ENCODE assay signal across 8 cellular contexts in genomic region chr18:3441290-3441689, GRCh38. TPM values are rescaled to one million over a fixed set of nuclear protein-coding genes. Genes with fewer than 3 reads are reported as not detected.
DNase-seq lines count a peak whose midpoint lies in the region; ATAC-seq, FAIRE-seq and TF ChIP-seq lines count a peak whose summit lies in the region.

No MANE protein-coding gene starts in this region.

- 17% methylated on average over 2 of the region's 2 CpGs for WGBS in K562 (ENCODE audit: insufficient coverage, low coverage, missing lambda C conversion rate)

- no peak overlapping the region for H3K4me2 ChIP-seq in K562 (ENCODE audit: insufficient read depth, low read length)

- TF ChIP-seq CTCF in BE2C (IDR thresholded peaks at IDR 0.05; ENCODE audit: low read depth, low read length) (peak; percentile 44), HL-60 (IDR thresholded peaks at IDR 0.05; ENCODE audit: insufficient read depth, low read length) (peak; percentile 4), K562 (IDR thresholded peaks at IDR 0.05 in 2 of 3, conservative IDR thresholded peaks at IDR 0.05 in 1 of 3; ENCODE audit: insufficient read depth in 2 of 3, low read depth in 1 of 3, low read length in 3 of 3) (peak; percentile 46 to 69 (median 64))

- no peaks in the 10 kb centered on the region for H3K27me3 ChIP-seq in BE2C
- H3K27me3 ChIP-seq in HL-60 (ENCODE audit: insufficient read depth, poor library complexity, severe bottlenecking) = no peaks in the 10 kb centered on the region
- H3K27me3 ChIP-seq in K562 (ENCODE audit: control insufficient read depth in 2 of 2, insufficient read depth in 2 of 2, low read length in 2 of 2) = no peaks in the 10 kb centered on the region

- H3K4me3 ChIP-seq in BE2C (ENCODE audit: low read depth, low read length) = no peak overlapping the region
- no peak overlapping the region for H3K4me3 ChIP-seq in HL-60 (replicated peaks; ENCODE audit: insufficient read depth, low read length)
- no peak overlapping the region for H3K4me3 ChIP-seq in K562

- 0 out of 3 replicates have a peak, but pooled peaks cover 2% of the 10 kb centered on the region for H3K79me2 ChIP-seq in K562 (ENCODE audit: control insufficient read depth, insufficient read depth, low read length)

- peak; percentile 61 for FAIRE-seq in K562 (lab: Jason Lieb, UNC)

- H3K4me1 ChIP-seq in BE2C (no peaks in the 10 kb centered on the region), K562 (replicated peaks in 1 of 2; ENCODE audit: control insufficient read depth in 2 of 2, insufficient read depth in 2 of 2, low read length in 2 of 2) (peaks cover 19 to 29% of the 10 kb centered on the region in 2 experiments)

- H3K9ac ChIP-seq in K562 (ENCODE audit: insufficient read depth in 1 of 2, low read depth in 2 of 2, low read length in 2 of 2) = no peak overlapping the region

- H3K36me3 ChIP-seq in BE2C (no peaks in the 10 kb centered on the region), K562 (ENCODE audit: control insufficient read depth, insufficient read depth, low read length) (no peaks in the 10 kb centered on the region)

- peak; percentile 70 to 80 for TF ChIP-seq RAD21 in K562 (CRISPR knock-in tag; conservative IDR thresholded peaks at IDR 0.05 in 1 of 2, IDR thresholded peaks at IDR 0.05 in 1 of 2)

- peak overlapping the region; percentile 71 for H2AFZ ChIP-seq in K562 (ENCODE audit: low read depth, low read length)

- TF ChIP-seq EP300 in K562 (IDR thresholded peaks at IDR 0.05; ENCODE audit: low read length) = no peak

- ATAC-seq in K562 (peak; percentile 75), left lobe of liver (peak; percentile 95)

- BruUV-seq in K562 (replicated peaks; lab: Mats Ljungman, UMichigan) = no TSS peak

- in situ Hi-C loops in K562 (cut with MboI) = no loop called here

- no peaks in the 10 kb centered on the region for H3K9me1 ChIP-seq in K562 (ENCODE audit: control insufficient read depth, insufficient read depth, low read length)

- CTCF ChIA-PET in K562 (lab: Yijun Ruan, JAX; ENCODE audit: low intra/inter-chr PET ratio) = interaction anchor here (0.8 to 1.2 kb wide), 3 partner anchors 14 to 225 kb away, joined by 3 to 4 read pairs (median 3); no protein-coding TSS in a partner anchor

- H3K9me3 ChIP-seq in BE2C = no peaks in the 10 kb centered on the region
- H3K9me3 ChIP-seq in K562 (replicated peaks; ENCODE audit: control insufficient read depth, insufficient read depth, low read depth, low read length) = no peaks in the 10 kb centered on the region

- POLR2A ChIA-PET in K562 (lab: Yijun Ruan, JAX) = interaction anchor here (0.8 to 1.1 kb wide), 2 partner anchors 10 to 32 kb away, joined by 3 to 4 read pairs; no protein-coding TSS in a partner anchor

- H3K27ac ChIP-seq in HL-60 (replicated peaks) = no peak overlapping the region
- no peak overlapping the region for H3K27ac ChIP-seq in K562 (ENCODE audit: extremely low read depth, low read depth, low read length)

- intact Hi-C loops in K562 (cut with micrococcal nuclease) = no loop called here

- no peak for TF ChIP-seq POLR2A in K562 (conservative IDR thresholded peaks at IDR 0.05)

- H4K20me1 ChIP-seq in K562 (replicated peaks; ENCODE audit: control insufficient read depth, insufficient read depth, low read length) = no peaks in the 10 kb centered on the region

- no peak for DNase-seq in BE2C
- peak in 1 of 2 experiments; percentile 31 for DNase-seq in HL-60 (ENCODE audit: low read depth in 1 of 2, low spot score in 1 of 2)
- DNase-seq in K562 (ENCODE audit: extremely low read depth in 1 of 4, low spot score in 3 of 4) = peak in 2 of 4 experiments; percentile 43 to 59
- peak; percentile 51 for DNase-seq in left lobe of liver (ENCODE audit: low spot score)
- no peak for DNase-seq in COLO668 (lab: John Stamatoyannopoulos, UW; ENCODE audit: unreplicated experiment)
- DNase-seq in HPDE6-E6E7 (ENCODE audit: extremely low spot score) = no peak
- no peak for DNase-seq in middle frontal gyrus (ENCODE audit: extremely low spot score, low spot score)
- no peak for DNase-seq in NOMO-1 (lab: John Stamatoyannopoulos, UW; ENCODE audit: unreplicated experiment in 2 of 2)

TF ChIP-seq in K562, 482 proteins besides CTCF, POLR2A, EP300 and RAD21 (continues in another document):
- peak in 1 of 3 experiments; percentile 52 for TF ChIP-seq YY1 (IDR thresholded peaks at IDR 0.05; ENCODE audit: borderline replicate concordance in 1 of 3, control insufficient read depth in 1 of 3, extremely low read depth in 1 of 3, insufficient read depth in 3 of 3, insufficient read length in 1 of 3, insufficient replicate concordance in 2 of 3, low read depth in 1 of 3, low read length in 2 of 3)
- TF ChIP-seq PBX2 (CRISPR knock-in tag; IDR thresholded peaks at IDR 0.05; ENCODE audit: low read depth) = no peak
- 0 out of 2 replicates have a peak, but pooled peaks have one; percentile 10 for TF ChIP-seq PBX2 (tag; conservative IDR thresholded peaks at IDR 0.05; ENCODE audit: low read depth)
- no peak for TF ChIP-seq BCL6 (CRISPR knock-in tag; IDR thresholded peaks at IDR 0.05)
- no peak for TF ChIP-seq ZNF23 (CRISPR knock-in tag; IDR thresholded peaks at IDR 0.05)
- no peak for TF ChIP-seq ZKSCAN3 (CRISPR knock-in tag; IDR thresholded peaks at IDR 0.05)
- no peak for TF ChIP-seq TEAD2 (tag; IDR thresholded peaks at IDR 0.05)
- TF ChIP-seq BDP1 (IDR thresholded peaks at IDR 0.05; ENCODE audit: insufficient read depth, insufficient read length) = no peak
- no peak for TF ChIP-seq NKRF (IDR thresholded peaks at IDR 0.05; ENCODE audit: borderline replicate concordance)
- no peak for TF ChIP-seq E2F1 (CRISPR knock-in tag; IDR thresholded peaks at IDR 0.05)

RNA-seq across cellular contexts. Expression of gene TGIF1, which starts 8.7 kb away (rescaled TPM):
- polyA plus RNA-seq in BE2C (2012; ENCODE audit: insufficient read depth, insufficient read length, low read depth) = not detected
- 63.6 and 121 TPM in 2 replicates for total RNA-seq in K562 (2011; cell fraction: chromatin; rRNA removed; ENCODE audit: low replicate concordance)
- 64.2 and 69.3 TPM in 2 replicates for total RNA-seq in K562 (2011; cell fraction: nucleolus; rRNA removed)
- total RNA-seq in K562 (2011; cell fraction: nucleoplasm; rRNA removed) = 73.3 and 83.1 TPM in 2 replicates
- 40.1 and 65.8 TPM in 2 replicates for total RNA-seq in K562 (2014; rRNA removed)
- 49.2 and 54.5 TPM in 2 replicates for total RNA-seq in K562 (2014; rRNA removed; fragmentation: Illumina TruSeq; extraction: Trizol)
- total RNA-seq in K562 (2015; rRNA removed; fragmentation: Illumina TruSeq; extraction: Trizol) = 43.5 and 47.9 TPM in 2 replicates
- total RNA-seq in K562 (2021) = 44.6 and 49.3 TPM in 2 replicates
- polyA plus RNA-seq in K562 (2011; rRNA removed) = 55.5 and 56.3 TPM in 2 replicates
- 68.0 and 84.8 TPM in 2 replicates for polyA plus RNA-seq in K562 (2011; cell fraction: cytosol; rRNA removed)
- 110 and 144 TPM in 2 replicates for polyA plus RNA-seq in K562 (2011; cell fraction: nucleus; rRNA removed)
- 43.2 and 67.0 TPM in 2 replicates for polyA plus RNA-seq in K562 (2012)
- polyA plus RNA-seq in K562 (2014; fragmentation: Illumina TruSeq; extraction: Trizol) = 60.9 and 77.7 TPM in 2 replicates
- 10 to 100 TPM; 16.1 to 18.0 TPM for polyA plus RNA-seq in K562 (2014; fragmentation: Nextera tagmentation; extraction: Ambion mirVana)
- polyA plus RNA-seq in K562 (2014; rRNA removed) = 40.6 and 43.7 TPM in 2 replicates
- 62.8 and 65.0 TPM in 2 replicates for polyA minus RNA-seq in K562 (2011; rRNA and poly(A)+ RNA removed)
- 20.3 and 31.7 TPM in 2 replicates for polyA minus RNA-seq in K562 (2011; cell fraction: cytosol; rRNA and poly(A)+ RNA removed)
- 54.0 and 105 TPM in 2 replicates for polyA minus RNA-seq in K562 (2011; cell fraction: nucleus; rRNA and poly(A)+ RNA removed)
- 14.1 TPM for total RNA-seq in left lobe of liver

Comparison
In these comparisons a context has a peak if more than half of its experiments do, and no peak if none do; other contexts are left out.
1. CTCF ChIP-seq: peak in every context shown above with its lines; median percentile 64 in K562; 44 in BE2C; 4 in HL-60.